In the genomic region with DNA sequence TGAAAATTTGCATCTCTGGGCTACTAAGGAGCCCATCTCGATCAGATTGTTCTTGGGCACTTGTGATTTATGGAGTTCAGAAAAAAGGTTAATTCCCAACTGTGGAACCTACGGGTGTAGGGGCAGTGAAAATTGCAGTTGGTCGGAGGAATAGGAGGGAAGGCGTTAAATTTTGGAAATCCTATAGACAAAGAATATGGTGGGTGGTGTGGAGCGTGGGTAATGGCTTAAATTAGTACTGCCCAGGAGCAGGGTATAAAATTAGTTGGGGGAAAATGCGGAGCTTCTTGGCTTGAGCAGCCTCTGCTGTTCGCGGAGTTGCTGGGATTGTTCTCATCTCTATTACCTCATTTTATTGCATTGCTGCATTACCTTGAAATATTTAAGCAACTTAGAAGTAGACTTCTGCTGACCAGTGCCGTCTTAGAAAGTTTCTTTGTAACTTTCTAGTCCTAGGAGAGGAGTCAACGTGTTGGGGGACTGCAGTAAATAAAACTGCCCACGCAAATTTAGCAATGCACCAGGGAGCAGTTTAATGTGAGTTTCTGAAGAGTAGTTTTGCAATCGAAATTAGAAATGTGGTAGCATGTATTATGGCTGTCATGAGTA, we compare ENCODE assay signal across 1 cellular context.
TF ChIP-seq lines count a peak whose summit lies in the region.

No MANE protein-coding gene starts in this region.

TF ChIP-seq in HEK293, 187 proteins besides CTCF, POLR2A, EP300 and RAD21 (continued from another document):
- TF ChIP-seq, protein P1, sequence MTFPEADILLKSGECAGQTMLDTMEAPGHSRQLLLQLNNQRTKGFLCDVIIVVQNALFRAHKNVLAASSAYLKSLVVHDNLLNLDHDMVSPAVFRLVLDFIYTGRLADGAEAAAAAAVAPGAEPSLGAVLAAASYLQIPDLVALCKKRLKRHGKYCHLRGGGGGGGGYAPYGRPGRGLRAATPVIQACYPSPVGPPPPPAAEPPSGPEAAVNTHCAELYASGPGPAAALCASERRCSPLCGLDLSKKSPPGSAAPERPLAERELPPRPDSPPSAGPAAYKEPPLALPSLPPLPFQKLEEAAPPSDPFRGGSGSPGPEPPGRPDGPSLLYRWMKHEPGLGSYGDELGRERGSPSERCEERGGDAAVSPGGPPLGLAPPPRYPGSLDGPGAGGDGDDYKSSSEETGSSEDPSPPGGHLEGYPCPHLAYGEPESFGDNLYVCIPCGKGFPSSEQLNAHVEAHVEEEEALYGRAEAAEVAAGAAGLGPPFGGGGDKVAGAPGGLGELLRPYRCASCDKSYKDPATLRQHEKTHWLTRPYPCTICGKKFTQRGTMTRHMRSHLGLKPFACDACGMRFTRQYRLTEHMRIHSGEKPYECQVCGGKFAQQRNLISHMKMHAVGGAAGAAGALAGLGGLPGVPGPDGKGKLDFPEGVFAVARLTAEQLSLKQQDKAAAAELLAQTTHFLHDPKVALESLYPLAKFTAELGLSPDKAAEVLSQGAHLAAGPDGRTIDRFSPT (tag by site-specific recombination; IDR thresholded peaks at IDR 0.05): 0 out of 2 replicates have a peak, but pooled peaks have one; percentile 26
- TF ChIP-seq ZNF292 (tag by site-specific recombination; IDR thresholded peaks at IDR 0.05; ENCODE audit: borderline replicate concordance, low read depth) (no peak), EGR2 (tag by site-specific recombination; IDR thresholded peaks at IDR 0.05; ENCODE audit: low read depth) (peak; percentile 77), WT1 (tag by site-specific recombination; IDR thresholded peaks at IDR 0.05) (no peak), BCL11A (tag by site-specific recombination; IDR thresholded peaks at IDR 0.05; ENCODE audit: low read depth) (peak; percentile 49; the same call in 1 of the 2 replicates), ZNF701 (tag by site-specific recombination; IDR thresholded peaks at IDR 0.05) (no peak), ZBTB20 (tag by site-specific recombination; IDR thresholded peaks at IDR 0.05) (0 out of 2 replicates have a peak, but pooled peaks have one; percentile 5), ZNF664 (tag by site-specific recombination; IDR thresholded peaks at IDR 0.05) (peak; percentile 50; the same call in 1 of the 2 replicates), FEZF1 (tag by site-specific recombination; IDR thresholded peaks at IDR 0.05) (no peak), ZNF792 (tag by site-specific recombination; IDR thresholded peaks at IDR 0.05) (no peak), ZNF600 (tag by site-specific recombination; IDR thresholded peaks at IDR 0.05) (peak; percentile 56; the same call in 1 of the 2 replicates), ZNF391 (tag by site-specific recombination; IDR thresholded peaks at IDR 0.05; ENCODE audit: borderline replicate concordance, low read depth) (0 out of 2 replicates have a peak, but pooled peaks have one; percentile 8), ZNF501 (tag by site-specific recombination; IDR thresholded peaks at IDR 0.05) (0 out of 2 replicates have a peak, but pooled peaks have one; percentile 8), ZNF654 (tag by site-specific recombination; IDR thresholded peaks at IDR 0.05; ENCODE audit: low read depth) (no peak), ZNF596 (tag by site-specific recombination; IDR thresholded peaks at IDR 0.05) (no peak), PRDM1 (tag by site-specific recombination; IDR thresholded peaks at IDR 0.05) (0 out of 2 replicates have a peak, but pooled peaks have one; percentile 26), ZNF548 (tag by site-specific recombination; IDR thresholded peaks at IDR 0.05) (no peak), ZFHX2 (tag by site-specific recombination; conservative IDR thresholded peaks at IDR 0.05) (peak; percentile 76), SP7 (tag by site-specific recombination; IDR thresholded peaks at IDR 0.05) (0 out of 2 replicates have a peak, but pooled peaks have one; percentile 22), ZNF776 (tag by site-specific recombination; IDR thresholded peaks at IDR 0.05; ENCODE audit: borderline replicate concordance) (no peak), ZNF2 (tag by site-specific recombination; IDR thresholded peaks at IDR 0.05) (0 out of 2 replicates have a peak, but pooled peaks have one; percentile 11)
- TF ChIP-seq, protein P2, sequence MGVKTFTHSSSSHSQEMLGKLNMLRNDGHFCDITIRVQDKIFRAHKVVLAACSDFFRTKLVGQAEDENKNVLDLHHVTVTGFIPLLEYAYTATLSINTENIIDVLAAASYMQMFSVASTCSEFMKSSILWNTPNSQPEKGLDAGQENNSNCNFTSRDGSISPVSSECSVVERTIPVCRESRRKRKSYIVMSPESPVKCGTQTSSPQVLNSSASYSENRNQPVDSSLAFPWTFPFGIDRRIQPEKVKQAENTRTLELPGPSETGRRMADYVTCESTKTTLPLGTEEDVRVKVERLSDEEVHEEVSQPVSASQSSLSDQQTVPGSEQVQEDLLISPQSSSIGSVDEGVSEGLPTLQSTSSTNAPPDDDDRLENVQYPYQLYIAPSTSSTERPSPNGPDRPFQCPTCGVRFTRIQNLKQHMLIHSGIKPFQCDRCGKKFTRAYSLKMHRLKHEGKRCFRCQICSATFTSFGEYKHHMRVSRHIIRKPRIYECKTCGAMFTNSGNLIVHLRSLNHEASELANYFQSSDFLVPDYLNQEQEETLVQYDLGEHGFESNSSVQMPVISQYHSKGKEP (tag by site-specific recombination; IDR thresholded peaks at IDR 0.05): peak; percentile 75
- TF ChIP-seq, protein P3, sequence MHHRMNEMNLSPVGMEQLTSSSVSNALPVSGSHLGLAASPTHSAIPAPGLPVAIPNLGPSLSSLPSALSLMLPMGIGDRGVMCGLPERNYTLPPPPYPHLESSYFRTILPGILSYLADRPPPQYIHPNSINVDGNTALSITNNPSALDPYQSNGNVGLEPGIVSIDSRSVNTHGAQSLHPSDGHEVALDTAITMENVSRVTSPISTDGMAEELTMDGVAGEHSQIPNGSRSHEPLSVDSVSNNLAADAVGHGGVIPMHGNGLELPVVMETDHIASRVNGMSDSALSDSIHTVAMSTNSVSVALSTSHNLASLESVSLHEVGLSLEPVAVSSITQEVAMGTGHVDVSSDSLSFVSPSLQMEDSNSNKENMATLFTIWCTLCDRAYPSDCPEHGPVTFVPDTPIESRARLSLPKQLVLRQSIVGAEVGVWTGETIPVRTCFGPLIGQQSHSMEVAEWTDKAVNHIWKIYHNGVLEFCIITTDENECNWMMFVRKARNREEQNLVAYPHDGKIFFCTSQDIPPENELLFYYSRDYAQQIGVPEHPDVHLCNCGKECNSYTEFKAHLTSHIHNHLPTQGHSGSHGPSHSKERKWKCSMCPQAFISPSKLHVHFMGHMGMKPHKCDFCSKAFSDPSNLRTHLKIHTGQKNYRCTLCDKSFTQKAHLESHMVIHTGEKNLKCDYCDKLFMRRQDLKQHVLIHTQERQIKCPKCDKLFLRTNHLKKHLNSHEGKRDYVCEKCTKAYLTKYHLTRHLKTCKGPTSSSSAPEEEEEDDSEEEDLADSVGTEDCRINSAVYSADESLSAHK (tag by site-specific recombination; IDR thresholded peaks at IDR 0.05): peak; percentile 71
- TF ChIP-seq, protein P4, sequence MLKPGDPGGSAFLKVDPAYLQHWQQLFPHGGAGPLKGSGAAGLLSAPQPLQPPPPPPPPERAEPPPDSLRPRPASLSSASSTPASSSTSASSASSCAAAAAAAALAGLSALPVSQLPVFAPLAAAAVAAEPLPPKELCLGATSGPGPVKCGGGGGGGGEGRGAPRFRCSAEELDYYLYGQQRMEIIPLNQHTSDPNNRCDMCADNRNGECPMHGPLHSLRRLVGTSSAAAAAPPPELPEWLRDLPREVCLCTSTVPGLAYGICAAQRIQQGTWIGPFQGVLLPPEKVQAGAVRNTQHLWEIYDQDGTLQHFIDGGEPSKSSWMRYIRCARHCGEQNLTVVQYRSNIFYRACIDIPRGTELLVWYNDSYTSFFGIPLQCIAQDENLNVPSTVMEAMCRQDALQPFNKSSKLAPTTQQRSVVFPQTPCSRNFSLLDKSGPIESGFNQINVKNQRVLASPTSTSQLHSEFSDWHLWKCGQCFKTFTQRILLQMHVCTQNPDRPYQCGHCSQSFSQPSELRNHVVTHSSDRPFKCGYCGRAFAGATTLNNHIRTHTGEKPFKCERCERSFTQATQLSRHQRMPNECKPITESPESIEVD (tag by site-specific recombination; IDR thresholded peaks at IDR 0.05): peak; percentile 61
- TF ChIP-seq, protein P5, sequence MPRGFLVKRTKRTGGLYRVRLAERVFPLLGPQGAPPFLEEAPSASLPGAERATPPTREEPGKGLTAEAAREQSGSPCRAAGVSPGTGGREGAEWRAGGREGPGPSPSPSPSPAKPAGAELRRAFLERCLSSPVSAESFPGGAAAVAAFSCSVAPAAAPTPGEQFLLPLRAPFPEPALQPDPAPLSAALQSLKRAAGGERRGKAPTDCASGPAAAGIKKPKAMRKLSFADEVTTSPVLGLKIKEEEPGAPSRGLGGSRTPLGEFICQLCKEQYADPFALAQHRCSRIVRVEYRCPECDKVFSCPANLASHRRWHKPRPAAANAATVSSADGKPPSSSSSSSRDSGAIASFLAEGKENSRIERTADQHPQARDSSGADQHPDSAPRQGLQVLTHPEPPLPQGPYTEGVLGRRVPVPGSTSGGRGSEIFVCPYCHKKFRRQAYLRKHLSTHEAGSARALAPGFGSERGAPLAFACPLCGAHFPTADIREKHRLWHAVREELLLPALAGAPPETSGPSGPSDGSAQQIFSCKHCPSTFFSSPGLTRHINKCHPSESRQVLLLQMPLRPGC (tag by site-specific recombination; IDR thresholded peaks at IDR 0.05): no peak
- TF ChIP-seq, protein P6, sequence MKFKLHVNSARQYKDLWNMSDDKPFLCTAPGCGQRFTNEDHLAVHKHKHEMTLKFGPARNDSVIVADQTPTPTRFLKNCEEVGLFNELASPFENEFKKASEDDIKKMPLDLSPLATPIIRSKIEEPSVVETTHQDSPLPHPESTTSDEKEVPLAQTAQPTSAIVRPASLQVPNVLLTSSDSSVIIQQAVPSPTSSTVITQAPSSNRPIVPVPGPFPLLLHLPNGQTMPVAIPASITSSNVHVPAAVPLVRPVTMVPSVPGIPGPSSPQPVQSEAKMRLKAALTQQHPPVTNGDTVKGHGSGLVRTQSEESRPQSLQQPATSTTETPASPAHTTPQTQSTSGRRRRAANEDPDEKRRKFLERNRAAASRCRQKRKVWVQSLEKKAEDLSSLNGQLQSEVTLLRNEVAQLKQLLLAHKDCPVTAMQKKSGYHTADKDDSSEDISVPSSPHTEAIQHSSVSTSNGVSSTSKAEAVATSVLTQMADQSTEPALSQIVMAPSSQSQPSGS (tag by site-specific recombination; IDR thresholded peaks at IDR 0.05; ENCODE audit: low read depth): peak; percentile 47; the same call in 1 of the 2 replicates
